ENCODE assay signal across 8 cellular contexts in genomic region chr2:234293973-234294372, GRCh38.
DNase-seq lines count a peak whose midpoint lies in the region; ATAC-seq and TF ChIP-seq lines count a peak whose summit lies in the region.
"Had no signal": no experiment of that assay in that cellular context is flagged by ENCODE, and none has a peak within 500 bp of the region (broad histone marks: within the 10 kb centered on the region; RNA-seq: fewer than 3 reads in every experiment).

No MANE protein-coding gene starts in this region.

- dilution Hi-C loops in IMR-90 (cut with HindIII; ENCODE audit: low sequenced_read_pairs, unreplicated experiment) = no loop called here

- DNase-seq in Calu3 (no peak), IMR-90 (no peak), mesendoderm (peak; percentile 56), HuH-7.5 (ENCODE audit: low spot score) (no peak), prostate gland (ENCODE audit: low spot score) (no peak)
- DNase-seq in activated CD4-positive, alpha-beta memory T cell treated with anti-CD3 and anti-CD28 coated beads for 36 hours = peak; percentile 49
- DNase-seq: hippocampal formation had no signal

- H3K79me1 ChIP-seq in IMR-90 (ENCODE audit: low read depth in 1 of 2, low read length in 2 of 2) (no peaks in the 10 kb centered on the region), mesendoderm (ENCODE audit: low read length) (no peaks in the 10 kb centered on the region)

- H3K4me1 ChIP-seq in IMR-90 (ENCODE audit: control insufficient read depth, insufficient read depth, low read length) = peaks cover 11% of the 10 kb centered on the region
- peaks cover 2% of the 10 kb centered on the region for H3K4me1 ChIP-seq in mesendoderm (ENCODE audit: control insufficient read depth, low read depth, low read length)
- H3K4me1 ChIP-seq in prostate gland (replicated peaks) = no peaks in the 10 kb centered on the region

- H3K4me3 Mint-ChIP-seq in Calu3 (ENCODE audit: low read depth, unreplicated experiment) = no peak overlapping the region
- peak overlapping the region; percentile 18 for H3K4me3 Mint-ChIP-seq in activated CD4-positive, alpha-beta memory T cell treated with anti-CD3 and anti-CD28 coated beads for 36 hours

- H3K27me3 ChIP-seq in IMR-90 (ENCODE audit: control insufficient read depth, insufficient read depth, low read length) (peaks cover 6% of the 10 kb centered on the region; the same call in 1 of the 2 replicates), mesendoderm (ENCODE audit: insufficient read depth, low read length, poor library complexity) (no peaks in the 10 kb centered on the region), prostate gland (replicated peaks; ENCODE audit: insufficient read depth) (no peaks in the 10 kb centered on the region)

- H2AFZ ChIP-seq in IMR-90 (replicated peaks; ENCODE audit: low read length, poor library complexity) = no peak overlapping the region

- H2BK120ac ChIP-seq in IMR-90 (ENCODE audit: low read depth, low read length) (no peak overlapping the region), mesendoderm (ENCODE audit: low read depth, low read length) (no peak overlapping the region)

- peak; percentile 15 for TF ChIP-seq CTCF in Calu3 (IDR thresholded peaks at IDR 0.05; ENCODE audit: unreplicated experiment)
- 0 out of 2 replicates have a peak, but pooled peaks have one; percentile 6 for TF ChIP-seq CTCF in IMR-90 (conservative IDR thresholded peaks at IDR 0.05; ENCODE audit: low read depth, low read length)
- no peak for TF ChIP-seq CTCF in prostate gland (IDR thresholded peaks at IDR 0.05)

- 76% methylated on average over 3 of the region's 4 CpGs; no CpG with 5 or more reads in 1 of the 2 experiments for WGBS in IMR-90 (ENCODE audit: extremely low coverage in 2 of 2, insufficient read length in 1 of 2), 2 experiments
- no CpG with 5 or more reads among the region's 4 CpGs for WGBS in mesendoderm (ENCODE audit: extremely low coverage, insufficient coverage, low lambda C conversion rate)
- 80% methylated on average over 4 of the region's 4 CpGs for WGBS in prostate gland

- H3K4ac ChIP-seq in IMR-90 (ENCODE audit: low read depth, low read length) (no peak overlapping the region), mesendoderm (ENCODE audit: low read depth, low read length) (no peak overlapping the region)

- no peak for TF ChIP-seq POLR2A in IMR-90 (IDR thresholded peaks at IDR 0.05; ENCODE audit: low read depth, low read length)
- TF ChIP-seq POLR2A in prostate gland (IDR thresholded peaks at IDR 0.05) = no peak

- no peaks in the 10 kb centered on the region for H3K9me3 Mint-ChIP-seq in Calu3 (ENCODE audit: low read depth, unreplicated experiment)
- H3K9me3 Mint-ChIP-seq in activated CD4-positive, alpha-beta memory T cell treated with anti-CD3 and anti-CD28 coated beads for 36 hours = no peaks in the 10 kb centered on the region

- H2AK9ac ChIP-seq in IMR-90 (replicated peaks; ENCODE audit: low read depth, low read length, poor library complexity) = no peak overlapping the region

- H3K18ac ChIP-seq in IMR-90 (ENCODE audit: low read depth, low read length) (no peak overlapping the region), mesendoderm (ENCODE audit: low read length) (no peak overlapping the region)

- intact Hi-C loops in Calu3 (cut with micrococcal nuclease; ENCODE audit: unreplicated experiment) (no loop called here), IMR-90 (cut with micrococcal nuclease) (loop anchor here (1.0 kb wide), 1 partner anchor 7 kb away; no protein-coding TSS in a partner anchor), prostate gland (cut with DNase I) (no loop called here)
- intact Hi-C loops in activated CD4-positive, alpha-beta memory T cell treated with anti-CD3 and anti-CD28 coated beads for 36 hours (cut with micrococcal nuclease) = loop anchor here (2.0 to 10.0 kb wide), 3 partner anchors 75 to 439 kb away; partner anchors contain the start of gene HJURP

- H3K9ac ChIP-seq in IMR-90 (ENCODE audit: low read depth, low read length) (no peak overlapping the region), mesendoderm (ENCODE audit: low read length) (no peak overlapping the region)

- peaks cover 12% of the 10 kb centered on the region for H3K9me1 ChIP-seq in IMR-90 (ENCODE audit: insufficient read depth, low read length)

- in situ Hi-C loops in IMR-90 (cut with MboI; ENCODE audit: low sequenced_read_pairs) = no loop called here

- POLR2A ChIA-PET in IMR-90 (lab: Charles Lee; ENCODE audit: unreplicated experiment) = no interaction called here
- POLR2A ChIA-PET in activated CD4-positive, alpha-beta memory T cell treated with anti-CD3 and anti-CD28 coated beads for 36 hours (lab: Charles Lee) = interaction anchor here (5.9 to 6.5 kb wide), 2 partner anchors 15 to 201 kb away, joined by 40 to 93 read pairs; partner anchors contain the start of gene ARL4C

- H3K27me3 Mint-ChIP-seq in Calu3 (ENCODE audit: unreplicated experiment) = no peaks in the 10 kb centered on the region
- no peaks in the 10 kb centered on the region for H3K27me3 Mint-ChIP-seq in activated CD4-positive, alpha-beta memory T cell treated with anti-CD3 and anti-CD28 coated beads for 36 hours

- H4K5ac ChIP-seq in IMR-90 (ENCODE audit: low read depth, low read length) = no peak overlapping the region
- H4K5ac ChIP-seq in mesendoderm (ENCODE audit: low read length) = no peak overlapping the region

- H3K36me3 ChIP-seq in IMR-90 (ENCODE audit: control insufficient read depth, insufficient read depth, low read length) (no peaks in the 10 kb centered on the region), mesendoderm (ENCODE audit: control insufficient read depth, insufficient read depth, low read length) (no peaks in the 10 kb centered on the region), prostate gland (no peaks in the 10 kb centered on the region)

- H2AK5ac ChIP-seq in IMR-90 (ENCODE audit: low read depth, low read length) (no peak overlapping the region), mesendoderm (ENCODE audit: low read length) (no peak overlapping the region)

- H3K23ac ChIP-seq in IMR-90 (ENCODE audit: low read depth, low read length) (no peak overlapping the region), mesendoderm (ENCODE audit: low read length) (no peak overlapping the region)

- no peak overlapping the region for H2BK20ac ChIP-seq in IMR-90 (ENCODE audit: low read depth, low read length)

- no peak overlapping the region for H3K4me2 ChIP-seq in IMR-90 (ENCODE audit: low read depth, low read length)
- H3K4me2 ChIP-seq in mesendoderm (ENCODE audit: low read length) = no peak overlapping the region

- H3K56ac ChIP-seq in IMR-90 (ENCODE audit: extremely low read depth, insufficient read depth, low read length) = no peak overlapping the region
- H3K56ac ChIP-seq in mesendoderm (ENCODE audit: low read length) = no peak overlapping the region

- H3K14ac ChIP-seq in IMR-90 (replicated peaks; ENCODE audit: low read depth, low read length) = no peak overlapping the region

- CTCF ChIA-PET in Calu3 (lab: Charles Lee) (interaction anchor here (0.6 to 0.8 kb wide), 2 partner anchors 9 to 202 kb away, joined by 3 read pairs; no protein-coding TSS in a partner anchor), IMR-90 (lab: Yijun Ruan, JAX) (no interaction called here)
- CTCF ChIA-PET in activated CD4-positive, alpha-beta memory T cell treated with anti-CD3 and anti-CD28 coated beads for 36 hours (lab: Charles Lee) = interaction anchor here (0.6 to 3.4 kb wide), 3 partner anchors 15 to 154 kb away, joined by 3 to 13 read pairs (median 4); no protein-coding TSS in a partner anchor

- H4K8ac ChIP-seq in IMR-90 (ENCODE audit: low read depth in 2 of 2, low read length in 2 of 2) = no peak overlapping the region
- H4K8ac ChIP-seq in mesendoderm (ENCODE audit: low read depth, low read length) = no peak overlapping the region

- H3K4me3 ChIP-seq in IMR-90 (ENCODE audit: insufficient read depth, low read depth, low read length) (no peak overlapping the region), mesendoderm (ENCODE audit: low read length) (no peak overlapping the region), prostate gland (no peak overlapping the region)

- no peak overlapping the region for H4K91ac ChIP-seq in IMR-90 (ENCODE audit: insufficient read depth, low read depth, low read length)

- H3K79me2 ChIP-seq in mesendoderm (ENCODE audit: control insufficient read depth, insufficient read depth, low read length) = no peaks in the 10 kb centered on the region

- H4K20me1 ChIP-seq in IMR-90 (ENCODE audit: insufficient read depth, low read length) = no peaks in the 10 kb centered on the region

- H3K27ac Mint-ChIP-seq in Calu3 (ENCODE audit: unreplicated experiment) = no peak overlapping the region
- H3K27ac Mint-ChIP-seq in activated CD4-positive, alpha-beta memory T cell treated with anti-CD3 and anti-CD28 coated beads for 36 hours = peak overlapping the region; percentile 83

- no peak overlapping the region for H3K27ac ChIP-seq in IMR-90 (ENCODE audit: insufficient read depth, low read length)
- H3K27ac ChIP-seq in mesendoderm (ENCODE audit: low read depth, low read length) = no peak overlapping the region
- no peak overlapping the region for H3K27ac ChIP-seq in prostate gland

- no peak for TF ChIP-seq RAD21 in IMR-90 (IDR thresholded peaks at IDR 0.05; ENCODE audit: low read length)

- BruUV-seq in Calu3 (replicated peaks; lab: Mats Ljungman, UMichigan) = no TSS peak
- BruUV-seq in IMR-90 (replicated peaks; lab: Mats Ljungman, UMichigan) = no TSS peak

- H3K36me3 Mint-ChIP-seq in Calu3 (ENCODE audit: insufficient read depth, unreplicated experiment) = no peaks in the 10 kb centered on the region
- no peaks in the 10 kb centered on the region for H3K36me3 Mint-ChIP-seq in activated CD4-positive, alpha-beta memory T cell treated with anti-CD3 and anti-CD28 coated beads for 36 hours

- H2BK15ac ChIP-seq in IMR-90 (ENCODE audit: low read depth, low read length) = no peak overlapping the region
- no peak overlapping the region for H2BK15ac ChIP-seq in mesendoderm (replicated peaks; ENCODE audit: low read depth)

- ATAC-seq in IMR-90 (ENCODE audit: low read depth) (no peak), GM19467 (IDR thresholded peaks at IDR 0.05; ENCODE audit: unreplicated experiment) (no peak)

- peaks cover 24% of the 10 kb centered on the region for H3K4me1 Mint-ChIP-seq in Calu3 (ENCODE audit: low read depth, unreplicated experiment)
- peaks cover 84% of the 10 kb centered on the region for H3K4me1 Mint-ChIP-seq in activated CD4-positive, alpha-beta memory T cell treated with anti-CD3 and anti-CD28 coated beads for 36 hours (ENCODE audit: low read depth)

- H3K9me3 ChIP-seq in IMR-90 (ENCODE audit: control insufficient read depth, insufficient read depth, low read length) (no peaks in the 10 kb centered on the region), prostate gland (no peaks in the 10 kb centered on the region)

- H2BK5ac ChIP-seq in IMR-90 (ENCODE audit: low read depth, low read length, poor library complexity, severe bottlenecking) (no peak overlapping the region), mesendoderm (ENCODE audit: low read length) (no peak overlapping the region)

TF ChIP-seq in IMR-90, 13 proteins besides CTCF, POLR2A, EP300 and RAD21 (continues in another document):
- no peak for TF ChIP-seq RFX5 (IDR thresholded peaks at IDR 0.05; ENCODE audit: low read depth, low read length)
- no peak for TF ChIP-seq CHD1 (IDR thresholded peaks at IDR 0.05; ENCODE audit: low read depth, low read length)
- no peak for TF ChIP-seq BHLHE40 (IDR thresholded peaks at IDR 0.05; ENCODE audit: low read depth, low read length)

Comparison
In these comparisons a context has a peak if more than half of its experiments do, and no peak if none do; other contexts are left out.
1. DNase-seq: peak in activated CD4-positive, alpha-beta memory T cell treated with anti-CD3 and anti-CD28 coated beads for 36 hours (single experiment) and mesendoderm (single experiment); none in Calu3 (single experiment), IMR-90 (single experiment), HuH-7.5 (single experiment) and prostate gland (single experiment).
2. CTCF ChIP-seq: peak in Calu3 (single experiment) and IMR-90 (single experiment); none in prostate gland (0 of 4).
3. intact Hi-C loops: an anchor here in IMR-90 (1.0 kb wide) and activated CD4-positive, alpha-beta memory T cell treated with anti-CD3 and anti-CD28 coated beads for 36 hours (2.0 to 10.0 kb wide); none called in Calu3 and prostate gland.